ENCODE assay signal across 18 cellular contexts in genomic region chr16:48511716-48512115, GRCh38.
DNase-seq lines count a peak whose midpoint lies in the region; ATAC-seq, FAIRE-seq and TF ChIP-seq lines count a peak whose summit lies in the region.
"Had no signal": no experiment of that assay in that cellular context is flagged by ENCODE, and none has a peak within 500 bp of the region (broad histone marks: within the 10 kb centered on the region; RNA-seq: fewer than 3 reads in every experiment).

No MANE protein-coding gene starts in this region.

- H3K9ac ChIP-seq in GM23248 (no peak overlapping the region), keratinocyte (ENCODE audit: control insufficient read depth, extremely low read depth, insufficient read depth, low read length) (peak overlapping the region; percentile 75)

- H3K4me3 ChIP-seq in GM23248 = no peak overlapping the region
- H3K4me3 ChIP-seq in keratinocyte (ENCODE audit: control insufficient read depth in 2 of 3, extremely low read depth in 1 of 3, insufficient read depth in 2 of 3, low read depth in 1 of 3, low read length in 3 of 3) = peak overlapping the region in 2 of 3 experiments; percentile 16 to 46
- H3K4me3 ChIP-seq in skin epidermis = no peak overlapping the region
- H3K4me3 ChIP-seq: K562 had no signal

- dilution Hi-C loops in keratinocyte (cut with MboI; ENCODE audit: extremely low pct_ligation_motif_present, low sequenced_read_pairs) = loop anchor here (25.0 kb wide), 1 partner anchor 149 kb away; no protein-coding TSS in a partner anchor

- no peaks in the 10 kb centered on the region for H3K9me1 ChIP-seq in keratinocyte (ENCODE audit: control insufficient read depth, extremely low read depth, insufficient read depth, low read length)

- no peaks in the 10 kb centered on the region for H3F3A ChIP-seq in GM23248 (ENCODE audit: insufficient read depth)

- in situ Hi-C loops in GM23248 (cut with MboI) = no loop called here
- in situ Hi-C loops in G401 (cut with HindIII; ENCODE audit: low sequenced_read_pairs) = no loop called here

- H3K36me3 ChIP-seq in GM23248 (ENCODE audit: low read depth) (no peaks in the 10 kb centered on the region), keratinocyte (ENCODE audit: control insufficient read depth in 2 of 2, extremely low read depth in 1 of 2, insufficient read depth in 2 of 2, low read length in 2 of 2) (no peaks in the 10 kb centered on the region)

- H3K79me2 ChIP-seq in GM23248 (ENCODE audit: insufficient read depth) (no peaks in the 10 kb centered on the region), keratinocyte (ENCODE audit: control insufficient read depth, insufficient read depth, low read length) (no peaks in the 10 kb centered on the region)

- 84 to 85% methylated on average over 3 of the region's 3 CpGs for WGBS in GM23248 (ENCODE audit: low coverage in 1 of 2, low lambda C conversion rate in 2 of 2, missing lambda C conversion rate in 2 of 2), 2 experiments

- no peak for FAIRE-seq in keratinocyte (lab: Jason Lieb, UNC)
- FAIRE-seq: K562 had no signal

- H3K27ac Mint-ChIP-seq in T-helper 17 cell = peak overlapping the region; percentile 54

- H3K4me1 Mint-ChIP-seq in T-helper 17 cell = no peaks in the 10 kb centered on the region

- no peaks in the 10 kb centered on the region for H3K9me2 ChIP-seq in GM23248 (ENCODE audit: insufficient read depth)

- no peaks in the 10 kb centered on the region for H3K36me3 Mint-ChIP-seq in T-helper 17 cell (ENCODE audit: low read depth)

- H3K4me1 ChIP-seq in GM23248 (ENCODE audit: insufficient read depth) = peaks cover 9% of the 10 kb centered on the region; the same call in 1 of the 2 replicates
- peaks cover 27% of the 10 kb centered on the region for H3K4me1 ChIP-seq in keratinocyte (ENCODE audit: control insufficient read depth, extremely low read depth, insufficient read depth, low read length)

- no peak for ATAC-seq in T-helper 17 cell
- ATAC-seq: K562 had no signal

- no peak for TF ChIP-seq CTCF in keratinocyte (optimal IDR thresholded peaks at IDR 0.05 in 1 of 3, IDR thresholded peaks at IDR 0.05 in 1 of 3, conservative IDR thresholded peaks at IDR 0.05 in 1 of 3; ENCODE audit: extremely low read depth in 1 of 3, insufficient read depth in 2 of 3, low read length in 3 of 3)

- H3K4me2 ChIP-seq in GM23248 (ENCODE audit: unreplicated experiment) = no peak overlapping the region
- H3K4me2 ChIP-seq in keratinocyte (ENCODE audit: control insufficient read depth, extremely low read depth, insufficient read depth, low read depth, low read length) = peak overlapping the region; percentile 77

- DNase-seq in GM23248 = peak; percentile 36
- DNase-seq in T-helper 17 cell = no peak
- DNase-seq in keratinocyte (ENCODE audit: low read depth, low spot score) = no peak
- DNase-seq in G401 (ENCODE audit: low spot score) = no peak
- no peak for DNase-seq in activated naive CD4-positive, alpha-beta T cell treated with Interleukin-2 at 50 U/mL for 16 hours
- DNase-seq in NCI-H2107 treated with DMSO at 0.1 percent for 48 hours (lab: John Stamatoyannopoulos, UW; ENCODE audit: unreplicated experiment) = no peak
- DNase-seq: AML-193, Calu3, DMS79 treated with DMSO at 0.1 percent for 48 hours, GDM1, NCI-H1048, NCI-H146, NCI-H2081 treated with DMSO at 0.1 percent for 48 hours, NCI-H526, RPMI8226 had no signal

- H3K27me3 ChIP-seq in GM23248 (replicated peaks; ENCODE audit: insufficient read depth) (no peaks in the 10 kb centered on the region), keratinocyte (ENCODE audit: control insufficient read depth, extremely low read depth, insufficient read depth, low read length) (no peaks in the 10 kb centered on the region)

- H3K4me3 Mint-ChIP-seq in T-helper 17 cell = no peak overlapping the region

- H2AFZ ChIP-seq in GM23248 = no peak overlapping the region
- peak overlapping the region; percentile 95 for H2AFZ ChIP-seq in keratinocyte (ENCODE audit: control insufficient read depth, low read length)

- H3K9me3 ChIP-seq in GM23248 (ENCODE audit: low read depth) (no peaks in the 10 kb centered on the region), T-helper 17 cell (ENCODE audit: control insufficient read depth, low read length, poor library complexity, severe bottlenecking) (no peaks in the 10 kb centered on the region), keratinocyte (ENCODE audit: control insufficient read depth, low read depth, low read length) (peaks cover 2% of the 10 kb centered on the region)

- H3K27me3 Mint-ChIP-seq in T-helper 17 cell = peaks cover 4% of the 10 kb centered on the region

- H3K27ac ChIP-seq in GM23248 (peak overlapping the region; percentile 62), keratinocyte (ENCODE audit: control insufficient read depth, insufficient read depth, low read length) (peak overlapping the region; percentile 94), skin epidermis (peak overlapping the region in 16 of 21 experiments; percentile 0 to 93 (median 66))
- H3K27ac ChIP-seq: HL-60 had no signal

- H4K20me1 ChIP-seq in GM23248 (ENCODE audit: insufficient read depth) = no peaks in the 10 kb centered on the region
- no peaks in the 10 kb centered on the region for H4K20me1 ChIP-seq in keratinocyte (ENCODE audit: control insufficient read depth, extremely low read depth, insufficient read depth, low read length)

Comparison
In these comparisons a context has a peak if more than half of its experiments do, and no peak if none do; other contexts are left out.
1. H3K4me3 ChIP-seq: peak in keratinocyte (2 of 3); none in GM23248 (single experiment) and skin epidermis (0 of 7).
2. Peak in every context shown above with its lines, with median percentiles within 50 percentile points of each other: H3K27ac ChIP-seq.